ENCODE assay signal across 11 cellular contexts in the genomic region with DNA sequence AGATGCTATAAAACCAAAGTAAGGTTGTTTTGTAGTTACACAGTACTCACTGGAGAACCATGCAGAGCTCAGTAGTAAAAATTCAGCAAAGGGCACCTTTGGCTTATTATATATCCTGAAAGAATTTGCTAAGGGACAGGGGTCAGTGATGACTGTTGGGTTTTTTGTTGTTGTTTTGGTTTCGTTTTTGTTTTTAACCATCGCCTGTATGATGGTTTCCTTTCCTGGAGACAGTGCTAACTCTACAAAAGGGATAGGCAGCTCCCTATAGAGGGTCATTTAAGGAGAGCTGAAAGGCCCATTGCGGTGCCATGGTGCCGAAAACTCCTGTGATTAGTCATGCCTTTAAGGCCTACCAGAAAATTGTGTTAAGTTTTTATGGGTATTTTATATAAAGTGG.
A peak's percentile ranks its signal among the peaks of the same experiment; 100 is the strongest.
DNase-seq lines count a peak whose midpoint lies in the region; ATAC-seq and TF ChIP-seq lines count a peak whose summit lies in the region.
"Had no signal": no experiment of that assay in that cellular context is flagged by ENCODE, and none has a peak within 500 bp of the region (broad histone marks: within the 10 kb centered on the region; RNA-seq: fewer than 3 reads in every experiment).

No MANE protein-coding gene starts in this region.

- TF ChIP-seq POLR2A in tibial nerve (IDR thresholded peaks at IDR 0.05): no peak
- TF ChIP-seq POLR2A in esophagus squamous epithelium (IDR thresholded peaks at IDR 0.05): no peak

- H3K27ac ChIP-seq in tibial nerve (no peak overlapping the region), esophagus squamous epithelium (no peak overlapping the region)
- H3K27ac ChIP-seq: heart left ventricle, right atrium auricular region had no signal

- H3K4me3 ChIP-seq in fibroblast of pulmonary artery (replicated peaks; ENCODE audit: low read depth, low read length) (no peak overlapping the region), tibial nerve (no peak overlapping the region), esophagus squamous epithelium (no peak overlapping the region)
- H3K4me3 ChIP-seq: right atrium auricular region had no signal

- H3K4me1 ChIP-seq in tibial nerve (peaks cover 0 to 4% (median 0%) of the 10 kb centered on the region in 4 donors), esophagus squamous epithelium (peaks cover 0 to 5% (median 0%) of the 10 kb centered on the region in 3 donors)
- H3K4me1 ChIP-seq: right atrium auricular region had no signal

- H3K36me3 ChIP-seq in tibial nerve (no peaks in the 10 kb centered on the region), esophagus squamous epithelium (no peaks in the 10 kb centered on the region)
- H3K36me3 ChIP-seq: heart left ventricle, right atrium auricular region had no signal

- intact Hi-C loops in esophagus squamous epithelium (cut with DNase I): loop anchor here (10.0 kb wide), 1 partner anchor 631 kb away; no protein-coding TSS in a partner anchor

- WGBS in tibial nerve, 2 donors: 51 to 62% methylated on average over 4 of the region's 4 CpGs
- 64 to 81% methylated on average over 4 of the region's 4 CpGs for WGBS in esophagus squamous epithelium, 2 donors

- no peaks in the 10 kb centered on the region for H3K9me3 ChIP-seq in tibial nerve
- H3K9me3 ChIP-seq in esophagus squamous epithelium: no peaks in the 10 kb centered on the region
- H3K9me3 ChIP-seq: heart left ventricle, right atrium auricular region had no signal

- no peak for TF ChIP-seq EP300 in tibial nerve (IDR thresholded peaks at IDR 0.05)

- H3K27me3 ChIP-seq in tibial nerve: no peaks in the 10 kb centered on the region
- H3K27me3 ChIP-seq in esophagus squamous epithelium: no peaks in the 10 kb centered on the region
- H3K27me3 ChIP-seq: heart left ventricle, right atrium auricular region had no signal

- DNase-seq in fibroblast of pulmonary artery (ENCODE audit: low read depth) (peak; percentile 1), tibial nerve (ENCODE audit: low spot score in 2 of 2) (no peak), esophagus squamous epithelium (lab: John Stamatoyannopoulos, UW) (no peak)
- DNase-seq in stimulated activated CD4-positive, alpha-beta T cell treated with anti-CD3 and anti-CD28 coated beads, Interleukin-12 subunit alpha, Interleukin-12 subunit beta, amount 100 ng/mL, for 4 hours: no peak
- DNase-seq: heart left ventricle; NK-92 treated with Interleukin-12 subunit alpha and Interleukin-12 subunit beta, amount 100 ng/mL, for 24 hours had no signal

- TF ChIP-seq CTCF in fibroblast of pulmonary artery (IDR thresholded peaks at IDR 0.05; ENCODE audit: low read length, missing control alignments): no peak
- no peak for TF ChIP-seq CTCF in tibial nerve (IDR thresholded peaks at IDR 0.05)
- no peak for TF ChIP-seq CTCF in esophagus squamous epithelium (IDR thresholded peaks at IDR 0.05)

- ATAC-seq in GM18520 (IDR thresholded peaks at IDR 0.05; ENCODE audit: unreplicated experiment) (peak; percentile 88), GM21576 (IDR thresholded peaks at IDR 0.05; ENCODE audit: unreplicated experiment) (peak; percentile 97), HG03442 (IDR thresholded peaks at IDR 0.05; ENCODE audit: unreplicated experiment) (peak; percentile 90), HG02970 (IDR thresholded peaks at IDR 0.05; ENCODE audit: low FRiP score, unreplicated experiment) (no peak)
- ATAC-seq: heart left ventricle had no signal
